ENCODE assay signal across 8 cellular contexts in the genomic region with DNA sequence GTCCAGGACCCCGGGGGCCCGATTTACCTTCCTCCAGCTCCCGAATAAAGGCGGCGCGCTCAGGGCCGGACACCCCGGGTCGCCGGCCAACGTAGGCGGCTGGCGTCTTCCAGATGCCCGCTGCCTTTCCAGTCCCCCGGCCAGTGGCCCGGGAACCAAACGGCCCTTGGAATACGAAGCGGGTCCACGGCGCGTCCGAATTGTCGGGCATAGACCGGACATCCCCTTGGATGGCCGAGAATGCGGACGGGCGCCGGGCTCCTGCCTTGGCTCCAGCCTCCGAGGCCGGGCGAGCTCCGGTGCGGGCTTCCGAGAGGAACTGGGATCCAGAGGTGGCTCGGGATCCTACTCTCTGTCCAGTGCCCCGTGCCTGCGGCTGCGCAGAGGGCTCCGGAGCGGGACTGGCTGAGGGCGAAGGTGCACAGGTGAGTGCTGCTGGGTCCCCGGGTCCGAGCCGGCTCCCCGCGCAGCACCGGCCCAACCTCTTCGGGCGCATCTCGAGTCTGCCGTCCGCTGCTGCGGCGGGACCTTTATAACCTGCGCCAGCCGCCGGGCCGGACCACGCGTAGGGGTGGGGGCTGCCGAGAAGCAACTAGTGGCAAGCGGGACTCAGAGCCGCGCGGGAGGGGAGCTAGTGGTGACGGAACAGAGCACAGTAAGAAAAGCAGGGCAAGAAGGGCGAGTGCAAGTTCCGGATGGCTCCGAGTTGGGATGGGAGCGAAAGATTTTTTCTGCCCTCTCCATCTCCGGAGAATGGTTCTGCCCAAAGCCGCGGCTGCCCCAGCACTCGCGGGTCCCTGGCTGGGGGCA. TPM values are rescaled to one million over a fixed set of nuclear protein-coding genes. Genes with fewer than 3 reads are reported as not detected.
DNase-seq lines count a peak whose midpoint lies in the region; ATAC-seq and TF ChIP-seq lines count a peak whose summit lies in the region.

A gene with protein sequence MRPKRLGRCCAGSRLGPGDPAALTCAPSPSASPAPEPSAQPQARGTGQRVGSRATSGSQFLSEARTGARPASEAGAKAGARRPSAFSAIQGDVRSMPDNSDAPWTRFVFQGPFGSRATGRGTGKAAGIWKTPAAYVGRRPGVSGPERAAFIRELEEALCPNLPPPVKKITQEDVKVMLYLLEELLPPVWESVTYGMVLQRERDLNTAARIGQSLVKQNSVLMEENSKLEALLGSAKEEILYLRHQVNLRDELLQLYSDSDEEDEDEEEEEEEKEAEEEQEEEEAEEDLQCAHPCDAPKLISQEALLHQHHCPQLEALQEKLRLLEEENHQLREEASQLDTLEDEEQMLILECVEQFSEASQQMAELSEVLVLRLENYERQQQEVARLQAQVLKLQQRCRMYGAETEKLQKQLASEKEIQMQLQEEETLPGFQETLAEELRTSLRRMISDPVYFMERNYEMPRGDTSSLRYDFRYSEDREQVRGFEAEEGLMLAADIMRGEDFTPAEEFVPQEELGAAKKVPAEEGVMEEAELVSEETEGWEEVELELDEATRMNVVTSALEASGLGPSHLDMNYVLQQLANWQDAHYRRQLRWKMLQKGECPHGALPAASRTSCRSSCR (minus strand): TSS at position 505 of the 810 bp plus-strand sequence. CDS start 9 bp downstream, at position 496.

- no peaks in the 10 kb centered on the region for H3K9me3 ChIP-seq in HUES6 (ENCODE audit: control insufficient read depth, insufficient read depth, low read depth, low read length)
- H3K9me3 ChIP-seq in heart left ventricle: no peaks in the 10 kb centered on the region
- H3K9me3 ChIP-seq in prostate gland: no peaks in the 10 kb centered on the region

- ATAC-seq in heart left ventricle (peak in 2 of 4 donors; percentile 19 to 26), GM21515 (IDR thresholded peaks at IDR 0.05; ENCODE audit: unreplicated experiment) (no peak), HG02798 (IDR thresholded peaks at IDR 0.05; ENCODE audit: poor library complexity, unreplicated experiment) (no peak)

- peak within 1 kb of the TSS; percentile 36 for H3K4me3 ChIP-seq in AG10803 (ENCODE audit: low read length)
- peak within 1 kb of the TSS; percentile 89 for H3K4me3 ChIP-seq in HUES6 (ENCODE audit: low read depth, low read length)
- H3K4me3 ChIP-seq in heart left ventricle: peak within 1 kb of the TSS; percentile 33 to 55 (median 44)
- H3K4me3 ChIP-seq in prostate gland: peak within 1 kb of the TSS; percentile 31 to 48

- H3K27me3 Mint-ChIP-seq in activated naive CD4-positive, alpha-beta T cell treated with anti-CD3 and anti-CD28 coated beads, Interleukin-2, amount 50 U/mL, for 24 hours: peaks cover 36% of the 10 kb centered on the region

- DNase-seq in AG10803 (ENCODE audit: low read depth): no peak
- DNase-seq in heart left ventricle: peak in 1 of 5 donors; percentile 26
- DNase-seq in prostate gland (ENCODE audit: low spot score): peak; percentile 39
- DNase-seq in NCI-H2171 (lab: John Stamatoyannopoulos, UW): no peak

- H3K4me3 Mint-ChIP-seq in activated naive CD4-positive, alpha-beta T cell treated with anti-CD3 and anti-CD28 coated beads, Interleukin-2, amount 50 U/mL, for 24 hours: peak within 1 kb of the TSS; percentile 79

- H3K4me1 Mint-ChIP-seq in activated naive CD4-positive, alpha-beta T cell treated with anti-CD3 and anti-CD28 coated beads, Interleukin-2, amount 50 U/mL, for 24 hours: no peaks in the 10 kb centered on the region

- no peak within 1 kb of the TSS for H3K27ac Mint-ChIP-seq in activated naive CD4-positive, alpha-beta T cell treated with anti-CD3 and anti-CD28 coated beads, Interleukin-2, amount 50 U/mL, for 24 hours

- intact Hi-C loops in heart left ventricle (cut with DNase I): loop anchor here in 1 of 10 donors (10.0 kb wide), 2 partner anchors 150 to 220 kb away; no protein-coding TSS in a partner anchor
- intact Hi-C loops in prostate gland (cut with DNase I): loop anchor here (10.0 kb wide), 1 partner anchor 150 kb away; no protein-coding TSS in a partner anchor

- no peaks in the 10 kb centered on the region for H3K9me3 Mint-ChIP-seq in activated naive CD4-positive, alpha-beta T cell treated with anti-CD3 and anti-CD28 coated beads, Interleukin-2, amount 50 U/mL, for 24 hours

- H3K4me1 ChIP-seq in HUES6 (ENCODE audit: control insufficient read depth, insufficient read depth, low read length) (peaks cover 14% of the 10 kb centered on the region), heart left ventricle (peaks cover 3 to 25% (median 16%) of the 10 kb centered on the region in 12 donors), prostate gland (replicated peaks) (no peaks in the 10 kb centered on the region)

- H3K36me3 ChIP-seq in HUES6 (ENCODE audit: control insufficient read depth, insufficient read depth, low read length) (no peaks in the 10 kb centered on the region), heart left ventricle (no peaks in the 10 kb centered on the region), prostate gland (no peaks in the 10 kb centered on the region)

- TF ChIP-seq POLR2A in heart left ventricle (IDR thresholded peaks at IDR 0.05): no peak
- TF ChIP-seq POLR2A in prostate gland (IDR thresholded peaks at IDR 0.05): peak; percentile 69

- TF ChIP-seq CTCF in AG10803 (conservative IDR thresholded peaks at IDR 0.05; ENCODE audit: low read length): no peak
- no peak for TF ChIP-seq CTCF in heart left ventricle (IDR thresholded peaks at IDR 0.05)
- no peak for TF ChIP-seq CTCF in prostate gland (IDR thresholded peaks at IDR 0.05)

- H3K27me3 ChIP-seq in HUES6 (ENCODE audit: control insufficient read depth, insufficient read depth, low read length) (peaks cover 80% of the 10 kb centered on the region), heart left ventricle (peaks cover 29 to 63% (median 53%) of the 10 kb centered on the region in 9 donors), prostate gland (replicated peaks; ENCODE audit: insufficient read depth) (peaks cover 6% of the 10 kb centered on the region)

- no peaks in the 10 kb centered on the region for H3K36me3 Mint-ChIP-seq in activated naive CD4-positive, alpha-beta T cell treated with anti-CD3 and anti-CD28 coated beads, Interleukin-2, amount 50 U/mL, for 24 hours

- WGBS in heart left ventricle, 4 donors: 1 to 2% (median 1%) methylated on average over 34 to 77 of the region's 77 CpGs
- WGBS in prostate gland: under 1% methylated on average over 64 of the region's 77 CpGs

- H3K9ac ChIP-seq in HUES6 (ENCODE audit: low read length): peak within 1 kb of the TSS; percentile 98

- H3K27ac ChIP-seq in HUES6 (ENCODE audit: low read depth, low read length): no peak within 1 kb of the TSS
- H3K27ac ChIP-seq in heart left ventricle: no peak within 1 kb of the TSS
- no peak within 1 kb of the TSS for H3K27ac ChIP-seq in prostate gland

RNA-seq across cellular contexts. Expression of the gene that starts here (rescaled TPM):
- under 1 TPM in 4 of 9 donors, not detected in 5; 0.07 to 0.35 (median 0.10) TPM for total RNA-seq in heart left ventricle
- under 1 TPM in 1 of 2 donors, not detected in 1; 0.10 TPM for polyA plus RNA-seq in heart left ventricle
- total RNA-seq in prostate gland: 1 to 10 TPM in 1 of 2 donors, under 1 TPM in 1; 0.55 to 3.6 TPM

Comparison
In these comparisons a context has a peak if more than half of its experiments do, and no peak if none do; other contexts are left out.
1. H3K4me3 ChIP-seq: peak in every context shown above with its lines; median percentile 89 in HUES6; 44 in heart left ventricle; 40 in prostate gland; 36 in AG10803.